In genomic region chr19:1041272-1041834, GRCh38 we compare ENCODE assay signal across 9 cellular contexts. TPM values are rescaled to one million over a fixed set of nuclear protein-coding genes. Genes with fewer than 3 reads are reported as not detected.
A peak's percentile ranks its signal among the peaks of the same experiment; 100 is the strongest.
DNase-seq lines count a peak whose midpoint lies in the region; ATAC-seq, FAIRE-seq and TF ChIP-seq lines count a peak whose summit lies in the region.
"Had no signal": no experiment of that assay in that cellular context is flagged by ENCODE, and none has a peak within 500 bp of the region (broad histone marks: within the 10 kb centered on the region; RNA-seq: fewer than 3 reads in every experiment).

No MANE protein-coding gene starts in this region.

- H3K27ac Mint-ChIP-seq in stimulated activated naive CD8-positive, alpha-beta T cell treated with anti-CD3 and anti-CD28 coated beads, Interleukin-15, Interleukin-2, amounts not matched to agents 100 ng/mL and 50 ng/mL, for 24 hours: peak overlapping the region; percentile 52

- H4K5ac ChIP-seq in mesendoderm (ENCODE audit: low read length): no peak overlapping the region

- H3K27ac ChIP-seq in K562 (ENCODE audit: extremely low read depth, low read depth, low read length): peak overlapping the region; percentile 72
- no peak overlapping the region for H3K27ac ChIP-seq in mesendoderm (ENCODE audit: low read depth, low read length)
- H3K27ac ChIP-seq in testis: no peak overlapping the region

- TF ChIP-seq EP300 in K562 (IDR thresholded peaks at IDR 0.05; ENCODE audit: low read length): no peak

- no peak for DNase-seq in stimulated activated naive CD8-positive, alpha-beta T cell treated with anti-CD3 and anti-CD28 coated beads, Interleukin-15, Interleukin-2, amounts not matched to agents 100 U/mL and 50 U/mL, for 24 hours
- DNase-seq in K562 (ENCODE audit: extremely low read depth in 1 of 4, low spot score in 3 of 4): no peak
- DNase-seq in mesendoderm: no peak
- DNase-seq in germinal center (ENCODE audit: low spot score): no peak
- DNase-seq in testis: no peak

- no peak overlapping the region for H2AK5ac ChIP-seq in mesendoderm (ENCODE audit: low read length)

- no peaks in the 10 kb centered on the region for H3K9me3 ChIP-seq in K562 (replicated peaks; ENCODE audit: control insufficient read depth, insufficient read depth, low read depth, low read length)
- no peaks in the 10 kb centered on the region for H3K9me3 ChIP-seq in testis

- H3K4me1 ChIP-seq in K562 (replicated peaks in 1 of 2; ENCODE audit: control insufficient read depth in 2 of 2, insufficient read depth in 2 of 2, low read length in 2 of 2) (peaks cover 39 to 76% of the 10 kb centered on the region in 2 experiments), mesendoderm (ENCODE audit: control insufficient read depth, low read depth, low read length) (peaks cover 4% of the 10 kb centered on the region), testis (peaks cover 21% of the 10 kb centered on the region)

- H2BK120ac ChIP-seq in mesendoderm (ENCODE audit: low read depth, low read length): no peak overlapping the region

- no peak for FAIRE-seq in K562 (lab: Jason Lieb, UNC)

- H3K27me3 ChIP-seq in K562 (ENCODE audit: control insufficient read depth in 2 of 2, insufficient read depth in 2 of 2, low read length in 2 of 2): no peaks in the 10 kb centered on the region
- no peaks in the 10 kb centered on the region for H3K27me3 ChIP-seq in mesendoderm (ENCODE audit: insufficient read depth, low read length, poor library complexity)
- no peaks in the 10 kb centered on the region for H3K27me3 ChIP-seq in testis

- H3K9ac ChIP-seq in K562 (ENCODE audit: insufficient read depth in 1 of 2, low read depth in 2 of 2, low read length in 2 of 2) (peak overlapping the region; percentile 64 to 91), mesendoderm (ENCODE audit: low read length) (peak overlapping the region; percentile 46)

- intact Hi-C loops in K562 (cut with micrococcal nuclease): loop anchor here (2.0 to 5.0 kb wide), 3 partner anchors 21 to 61 kb away; partner anchors contain the start of genes GPX4, RNU6-2 and TMEM259
- intact Hi-C loops in testis (cut with DNase I; ENCODE audit: low total_unique reads): no loop called here

- H3K9me1 ChIP-seq in K562 (ENCODE audit: control insufficient read depth, insufficient read depth, low read length): no peaks in the 10 kb centered on the region

- no peak for TF ChIP-seq RAD21 in K562 (CRISPR knock-in tag; conservative IDR thresholded peaks at IDR 0.05 in 1 of 2, IDR thresholded peaks at IDR 0.05 in 1 of 2)

- no peak overlapping the region for H3K18ac ChIP-seq in mesendoderm (ENCODE audit: low read length)

- H3K4me3 ChIP-seq in K562 (peak overlapping the region; percentile 55), mesendoderm (ENCODE audit: low read length) (no peak overlapping the region), testis (peak overlapping the region in 1 of 2 donors; percentile 42)

- H2BK5ac ChIP-seq in mesendoderm (ENCODE audit: low read length): no peak overlapping the region

- CTCF ChIA-PET in K562 (lab: Yijun Ruan, JAX; ENCODE audit: low intra/inter-chr PET ratio): no interaction called here

- in situ Hi-C loops in K562 (cut with MboI): no loop called here

- H3K23ac ChIP-seq in mesendoderm (ENCODE audit: low read length): no peak overlapping the region

- 3% methylated on average over 23 of the region's 26 CpGs for WGBS in K562 (ENCODE audit: insufficient coverage, low coverage, missing lambda C conversion rate)
- no CpG with 5 or more reads among the region's 26 CpGs for WGBS in mesendoderm (ENCODE audit: extremely low coverage, insufficient coverage, low lambda C conversion rate)
- 3 to 40% methylated on average over 10 to 26 of the region's 26 CpGs for WGBS in testis, 2 donors

- POLR2A ChIA-PET in K562 (lab: Yijun Ruan, JAX): interaction anchor here (0.6 to 11.0 kb wide), 10 partner anchors 12 to 710 kb away, joined by 3 to 176 read pairs (median 4); partner anchors contain the start of genes ARHGAP45, CIRBP, CNN2 and RNU6-2

- H3K79me2 ChIP-seq in K562 (ENCODE audit: control insufficient read depth, insufficient read depth, low read length) (peaks cover 40% of the 10 kb centered on the region), mesendoderm (ENCODE audit: control insufficient read depth, insufficient read depth, low read length) (no peaks in the 10 kb centered on the region)

- no peaks in the 10 kb centered on the region for H3K9me3 Mint-ChIP-seq in stimulated activated naive CD8-positive, alpha-beta T cell treated with anti-CD3 and anti-CD28 coated beads, Interleukin-15, Interleukin-2, amounts not matched to agents 100 ng/mL and 50 ng/mL, for 24 hours

- H3K4me3 Mint-ChIP-seq in stimulated activated naive CD8-positive, alpha-beta T cell treated with anti-CD3 and anti-CD28 coated beads, Interleukin-15, Interleukin-2, amounts not matched to agents 100 ng/mL and 50 ng/mL, for 24 hours: peak overlapping the region; percentile 89

- no peaks in the 10 kb centered on the region for H4K20me1 ChIP-seq in K562 (replicated peaks; ENCODE audit: control insufficient read depth, insufficient read depth, low read length)

- H3K36me3 ChIP-seq in K562 (ENCODE audit: control insufficient read depth, insufficient read depth, low read length) (peaks cover 45% of the 10 kb centered on the region; the same call in 2 of the 3 replicates), mesendoderm (ENCODE audit: control insufficient read depth, insufficient read depth, low read length) (no peaks in the 10 kb centered on the region), testis (ENCODE audit: low read depth, missing control alignments) (no peaks in the 10 kb centered on the region)

- TF ChIP-seq POLR2A in K562 (conservative IDR thresholded peaks at IDR 0.05) (0 out of 2 replicates have a peak, but pooled peaks have one; percentile 20), testis (IDR thresholded peaks at IDR 0.05) (no peak)

- H3K4me2 ChIP-seq in K562 (ENCODE audit: insufficient read depth, low read length) (peak overlapping the region; percentile 92), mesendoderm (ENCODE audit: low read length) (peak overlapping the region; percentile 47)

- TF ChIP-seq CTCF in K562 (IDR thresholded peaks at IDR 0.05 in 2 of 3, conservative IDR thresholded peaks at IDR 0.05 in 1 of 3; ENCODE audit: insufficient read depth in 2 of 3, low read depth in 1 of 3, low read length in 3 of 3) (no peak), testis (IDR thresholded peaks at IDR 0.05) (no peak)

- H3K79me1 ChIP-seq in mesendoderm (ENCODE audit: low read length): no peaks in the 10 kb centered on the region

- H3K56ac ChIP-seq in mesendoderm (ENCODE audit: low read length): peak overlapping the region; percentile 75

- peaks cover 15% of the 10 kb centered on the region for H3K36me3 Mint-ChIP-seq in stimulated activated naive CD8-positive, alpha-beta T cell treated with anti-CD3 and anti-CD28 coated beads, Interleukin-15, Interleukin-2, amounts not matched to agents 100 ng/mL and 50 ng/mL, for 24 hours (ENCODE audit: low read depth)

- H3K4me1 Mint-ChIP-seq in stimulated activated naive CD8-positive, alpha-beta T cell treated with anti-CD3 and anti-CD28 coated beads, Interleukin-15, Interleukin-2, amounts not matched to agents 100 ng/mL and 50 ng/mL, for 24 hours (ENCODE audit: low read depth): peaks cover 43% of the 10 kb centered on the region

- H4K8ac ChIP-seq in mesendoderm (ENCODE audit: low read depth, low read length): no peak overlapping the region

- no peak overlapping the region for H2AFZ ChIP-seq in K562 (ENCODE audit: low read depth, low read length)

- ATAC-seq in stimulated activated naive CD8-positive, alpha-beta T cell treated with anti-CD3 and anti-CD28 coated beads, Interleukin-15, Interleukin-2, amounts not matched to agents 100 U/mL and 50 U/mL, for 24 hours: no peak
- ATAC-seq in K562 (no peak), GM18907 (IDR thresholded peaks at IDR 0.05; ENCODE audit: unreplicated experiment) (no peak), HG03521 (IDR thresholded peaks at IDR 0.05; ENCODE audit: unreplicated experiment) (no peak)

- H2BK15ac ChIP-seq in mesendoderm (replicated peaks; ENCODE audit: low read depth): no peak overlapping the region

- no TSS peak for BruUV-seq in K562 (replicated peaks; lab: Mats Ljungman, UMichigan)

- no peak overlapping the region for H3K4ac ChIP-seq in mesendoderm (ENCODE audit: low read depth, low read length)

- no peaks in the 10 kb centered on the region for H3K27me3 Mint-ChIP-seq in stimulated activated naive CD8-positive, alpha-beta T cell treated with anti-CD3 and anti-CD28 coated beads, Interleukin-15, Interleukin-2, amounts not matched to agents 100 ng/mL and 50 ng/mL, for 24 hours

RNA-seq across cellular contexts. Expression of gene ABCA7, which starts 1.4 kb away (rescaled TPM):
- 266 and 789 TPM in 2 replicates for total RNA-seq in K562 (2011; cell fraction: chromatin; rRNA removed; ENCODE audit: low replicate concordance)
- total RNA-seq in K562 (2011; cell fraction: nucleolus; rRNA removed): 519 and 639 TPM in 2 replicates
- 258 and 297 TPM in 2 replicates for total RNA-seq in K562 (2011; cell fraction: nucleoplasm; rRNA removed)
- total RNA-seq in K562 (2014; rRNA removed): 31.4 and 45.4 TPM in 2 replicates
- total RNA-seq in K562 (2014; rRNA removed; fragmentation: Illumina TruSeq; extraction: Trizol): 8.9 and 12.7 TPM in 2 replicates
- 19.1 and 22.8 TPM in 2 replicates for total RNA-seq in K562 (2015; rRNA removed; fragmentation: Illumina TruSeq; extraction: Trizol)
- total RNA-seq in K562 (2021): 90.0 and 96.1 TPM in 2 replicates
- polyA plus RNA-seq in K562 (2011; rRNA removed): 32.6 and 52.0 TPM in 2 replicates
- 31.0 and 47.7 TPM in 2 replicates for polyA plus RNA-seq in K562 (2011; cell fraction: cytosol; rRNA removed)
- polyA plus RNA-seq in K562 (2011; cell fraction: nucleus; rRNA removed): 504 and 724 TPM in 2 replicates
- 65.1 and 67.9 TPM in 2 replicates for polyA plus RNA-seq in K562 (2012)
- polyA plus RNA-seq in K562 (2014; fragmentation: Illumina TruSeq; extraction: Trizol): 31.2 and 32.6 TPM in 2 replicates
- polyA plus RNA-seq in K562 (2014; fragmentation: Nextera tagmentation; extraction: Ambion mirVana): 1 to 10 TPM; 2.3 to 3.0 TPM
- 73.5 and 94.1 TPM in 2 replicates for polyA plus RNA-seq in K562 (2014; rRNA removed)
- polyA minus RNA-seq in K562 (2011; rRNA and poly(A)+ RNA removed): 13.1 and 14.8 TPM in 2 replicates
- polyA minus RNA-seq in K562 (2011; cell fraction: cytosol; rRNA and poly(A)+ RNA removed): 24.3 and 51.6 TPM in 2 replicates
- 164 and 176 TPM in 2 replicates for polyA minus RNA-seq in K562 (2011; cell fraction: nucleus; rRNA and poly(A)+ RNA removed)
- 3.9 TPM for polyA plus RNA-seq in mesendoderm (2013, experiment 1 of 2)
- polyA plus RNA-seq in mesendoderm (2013, experiment 2 of 2): 4.4 TPM
- 10 to 100 TPM; 12.1 to 14.6 TPM for total RNA-seq in testis
- polyA plus RNA-seq in testis (ENCODE audit: insufficient read depth, low read depth, low replicate concordance): 7.3 TPM

RNA-seq across cellular contexts. Expression of gene CNN2, which starts 14.9 kb away (rescaled TPM):
- total RNA-seq in K562 (2011; cell fraction: chromatin; rRNA removed; ENCODE audit: low replicate concordance): 25.1 and 70.9 TPM in 2 replicates
- total RNA-seq in K562 (2011; cell fraction: nucleolus; rRNA removed): 40.8 and 41.4 TPM in 2 replicates
- 34.4 and 52.1 TPM in 2 replicates for total RNA-seq in K562 (2011; cell fraction: nucleoplasm; rRNA removed)
- total RNA-seq in K562 (2014; rRNA removed) (82.3 and 124 TPM in 2 replicates), K562 (2014; rRNA removed; fragmentation: Illumina TruSeq; extraction: Trizol) (33.7 and 45.6 TPM in 2 replicates), K562 (2015; rRNA removed; fragmentation: Illumina TruSeq; extraction: Trizol) (52.7 and 54.9 TPM in 2 replicates), K562 (2021) (161 and 174 TPM in 2 replicates), testis (10 to 100 TPM; 19.1 to 28.0 TPM)
- polyA plus RNA-seq in K562 (2011; rRNA removed) (36.4 and 61.3 TPM in 2 replicates), K562 (2014; fragmentation: Illumina TruSeq; extraction: Trizol) (123 and 158 TPM in 2 replicates), K562 (2014; fragmentation: Nextera tagmentation; extraction: Ambion mirVana) (10 to 100 TPM; 12.1 to 12.8 TPM), K562 (2014; rRNA removed) (71.3 and 73.3 TPM in 2 replicates), testis (ENCODE audit: insufficient read depth, low read depth, low replicate concordance) (36.4 TPM)
- polyA plus RNA-seq in K562 (2011; cell fraction: cytosol; rRNA removed): 82.9 and 105 TPM in 2 replicates
- polyA plus RNA-seq in K562 (2011; cell fraction: nucleus; rRNA removed): 42.5 and 55.7 TPM in 2 replicates
- polyA plus RNA-seq in K562 (2012): 82.7 and 152 TPM in 2 replicates
- polyA minus RNA-seq in K562 (2011; rRNA and poly(A)+ RNA removed): 45.8 and 50.7 TPM in 2 replicates
- 132 and 161 TPM in 2 replicates for polyA minus RNA-seq in K562 (2011; cell fraction: cytosol; rRNA and poly(A)+ RNA removed)
- 9.0 and 15.9 TPM in 2 replicates for polyA minus RNA-seq in K562 (2011; cell fraction: nucleus; rRNA and poly(A)+ RNA removed)
- 595 TPM for polyA plus RNA-seq in mesendoderm (2013, experiment 1 of 2)
- polyA plus RNA-seq in mesendoderm (2013, experiment 2 of 2): 606 TPM

RNA-seq across cellular contexts. Expression of gene RNU6-2, which starts 20.0 kb away (rescaled TPM):
- not detected in 2 replicates for total RNA-seq in K562 (2011; cell fraction: chromatin; rRNA removed; ENCODE audit: low replicate concordance)
- not detected in 2 replicates for total RNA-seq in K562 (2011; cell fraction: nucleolus; rRNA removed)
- not detected in 2 replicates for total RNA-seq in K562 (2011; cell fraction: nucleoplasm; rRNA removed)
- total RNA-seq in K562 (2014; rRNA removed) (not detected in 2 replicates), K562 (2014; rRNA removed; fragmentation: Illumina TruSeq; extraction: Trizol) (not detected in 2 replicates), K562 (2015; rRNA removed; fragmentation: Illumina TruSeq; extraction: Trizol) (not detected in 2 replicates), K562 (2021) (not detected in 2 replicates), testis (not detected)
- polyA plus RNA-seq in K562 (2011; rRNA removed) (not detected in 2 replicates), K562 (2014; fragmentation: Illumina TruSeq; extraction: Trizol) (not detected in 2 replicates), K562 (2014; fragmentation: Nextera tagmentation; extraction: Ambion mirVana) (not detected), K562 (2014; rRNA removed) (not detected in 2 replicates), testis (ENCODE audit: insufficient read depth, low read depth, low replicate concordance) (not detected)
- not detected in 2 replicates for polyA plus RNA-seq in K562 (2011; cell fraction: cytosol; rRNA removed)
- polyA plus RNA-seq in K562 (2011; cell fraction: nucleus; rRNA removed): not detected in 2 replicates
- not detected in 2 replicates for polyA plus RNA-seq in K562 (2012)
- under 0.01 TPM in 2 replicates for polyA minus RNA-seq in K562 (2011; rRNA and poly(A)+ RNA removed)
- polyA minus RNA-seq in K562 (2011; cell fraction: cytosol; rRNA and poly(A)+ RNA removed): 667 TPM in 1 of 2 replicates, not detected in the other
- polyA minus RNA-seq in K562 (2011; cell fraction: nucleus; rRNA and poly(A)+ RNA removed): under 0.01 TPM in 1 of 2 replicates, not detected in the other
- not detected for polyA plus RNA-seq in mesendoderm (2013, experiment 1 of 2)
- not detected for polyA plus RNA-seq in mesendoderm (2013, experiment 2 of 2)
- total RNA-seq: Daoy had no signal

RNA-seq across cellular contexts. Expression of gene TMEM259, which starts 20.4 kb away (rescaled TPM):
- total RNA-seq in K562 (2011; cell fraction: chromatin; rRNA removed; ENCODE audit: low replicate concordance): 157 and 512 TPM in 2 replicates
- 498 and 541 TPM in 2 replicates for total RNA-seq in K562 (2011; cell fraction: nucleolus; rRNA removed)
- 251 and 289 TPM in 2 replicates for total RNA-seq in K562 (2011; cell fraction: nucleoplasm; rRNA removed)
- 135 and 169 TPM in 2 replicates for total RNA-seq in K562 (2014; rRNA removed)
- total RNA-seq in K562 (2014; rRNA removed; fragmentation: Illumina TruSeq; extraction: Trizol): 13.4 and 18.5 TPM in 2 replicates
- total RNA-seq in K562 (2015; rRNA removed; fragmentation: Illumina TruSeq; extraction: Trizol): 59.7 and 60.9 TPM in 2 replicates
- total RNA-seq in K562 (2021): 176 and 193 TPM in 2 replicates
- 83.2 and 158 TPM in 2 replicates for polyA plus RNA-seq in K562 (2011; rRNA removed)
- polyA plus RNA-seq in K562 (2011; cell fraction: cytosol; rRNA removed): 163 and 311 TPM in 2 replicates
- polyA plus RNA-seq in K562 (2011; cell fraction: nucleus; rRNA removed): 1,374 and 1,890 TPM in 2 replicates
- 118 and 187 TPM in 2 replicates for polyA plus RNA-seq in K562 (2012)
- polyA plus RNA-seq in K562 (2014; fragmentation: Illumina TruSeq; extraction: Trizol): 63.6 and 79.5 TPM in 2 replicates
- polyA plus RNA-seq in K562 (2014; fragmentation: Nextera tagmentation; extraction: Ambion mirVana): under 1 TPM; 0.52 to 0.57 TPM
- polyA plus RNA-seq in K562 (2014; rRNA removed): 225 and 231 TPM in 2 replicates
- 18.2 and 31.6 TPM in 2 replicates for polyA minus RNA-seq in K562 (2011; rRNA and poly(A)+ RNA removed)
- polyA minus RNA-seq in K562 (2011; cell fraction: cytosol; rRNA and poly(A)+ RNA removed): 42.1 and 50.9 TPM in 2 replicates
- polyA minus RNA-seq in K562 (2011; cell fraction: nucleus; rRNA and poly(A)+ RNA removed): 105 and 111 TPM in 2 replicates
- 82.5 TPM for polyA plus RNA-seq in mesendoderm (2013, experiment 1 of 2)
- 81.3 TPM for polyA plus RNA-seq in mesendoderm (2013, experiment 2 of 2)
- total RNA-seq in testis: 100 to 1,000 TPM; 339 to 405 TPM
- 164 TPM for polyA plus RNA-seq in testis (ENCODE audit: insufficient read depth, low read depth, low replicate concordance)

RNA-seq across cellular contexts. Expression of gene ARHGAP45, which starts 25.6 kb away (rescaled TPM):
- 25.6 and 81.0 TPM in 2 replicates for total RNA-seq in K562 (2011; cell fraction: chromatin; rRNA removed; ENCODE audit: low replicate concordance)
- 39.0 and 49.5 TPM in 2 replicates for total RNA-seq in K562 (2011; cell fraction: nucleolus; rRNA removed)
- 22.7 and 24.1 TPM in 2 replicates for total RNA-seq in K562 (2011; cell fraction: nucleoplasm; rRNA removed)
- total RNA-seq in K562 (2014; rRNA removed) (22.1 and 31.1 TPM in 2 replicates), K562 (2014; rRNA removed; fragmentation: Illumina TruSeq; extraction: Trizol) (1.0 and 1.8 TPM in 2 replicates), K562 (2015; rRNA removed; fragmentation: Illumina TruSeq; extraction: Trizol) (4.2 and 6.0 TPM in 2 replicates), K562 (2021) (18.0 and 19.9 TPM in 2 replicates), testis (10 to 100 TPM; 20.7 to 31.7 TPM)
- polyA plus RNA-seq in K562 (2011; rRNA removed) (4.4 and 7.6 TPM in 2 replicates), K562 (2014; fragmentation: Illumina TruSeq; extraction: Trizol) (1.9 and 6.9 TPM in 2 replicates), K562 (2014; fragmentation: Nextera tagmentation; extraction: Ambion mirVana) (under 1 TPM; 0.08 to 0.63 TPM), K562 (2014; rRNA removed) (16.3 and 20.2 TPM in 2 replicates), testis (ENCODE audit: insufficient read depth, low read depth, low replicate concordance) (14.1 TPM)
- 5.6 and 12.6 TPM in 2 replicates for polyA plus RNA-seq in K562 (2011; cell fraction: cytosol; rRNA removed)
- polyA plus RNA-seq in K562 (2011; cell fraction: nucleus; rRNA removed): 17.8 and 38.7 TPM in 2 replicates
- 15.0 and 15.2 TPM in 2 replicates for polyA plus RNA-seq in K562 (2012)
- 1.7 and 2.0 TPM in 2 replicates for polyA minus RNA-seq in K562 (2011; rRNA and poly(A)+ RNA removed)
- 6.2 and 8.5 TPM in 2 replicates for polyA minus RNA-seq in K562 (2011; cell fraction: cytosol; rRNA and poly(A)+ RNA removed)
- polyA minus RNA-seq in K562 (2011; cell fraction: nucleus; rRNA and poly(A)+ RNA removed): 5.5 and 6.6 TPM in 2 replicates
- polyA plus RNA-seq in mesendoderm (2013, experiment 1 of 2): 7.9 TPM
- 8.0 TPM for polyA plus RNA-seq in mesendoderm (2013, experiment 2 of 2)
